In genomic region chr20:24987873-24988835, GRCh38 we compare ENCODE assay signal across 19 cellular contexts. TPM values are rescaled to one million over a fixed set of nuclear protein-coding genes. Genes with fewer than 3 reads are reported as not detected.
DNase-seq lines count a peak whose midpoint lies in the region; ATAC-seq and TF ChIP-seq lines count a peak whose summit lies in the region.
"Had no signal": no experiment of that assay in that cellular context is flagged by ENCODE, and none has a peak within 500 bp of the region (broad histone marks: within the 10 kb centered on the region; RNA-seq: fewer than 3 reads in every experiment).

No MANE protein-coding gene starts in this region.

- intact Hi-C loops in natural killer cell (cut with micrococcal nuclease) = loop anchor here (1.0 kb wide), 1 partner anchor 27 kb away; no protein-coding TSS in a partner anchor

- H3K4me1 ChIP-seq in BLaER1 = peaks cover 76% of the 10 kb centered on the region
- peaks cover 24% of the 10 kb centered on the region for H3K4me1 ChIP-seq in CD4-positive, CD25-positive, alpha-beta regulatory T cell (ENCODE audit: control insufficient read depth, insufficient read depth, low read length, poor library complexity, severe bottlenecking)

- no peaks in the 10 kb centered on the region for H3K27me3 ChIP-seq in BLaER1
- no peaks in the 10 kb centered on the region for H3K27me3 ChIP-seq in CD4-positive, CD25-positive, alpha-beta regulatory T cell (ENCODE audit: control insufficient read depth, insufficient read depth, low read length)

- H3K27me3 Mint-ChIP-seq in CD4-positive, CD25-positive, alpha-beta regulatory T cell = no peaks in the 10 kb centered on the region
- H3K27me3 Mint-ChIP-seq in activated naive CD8-positive, alpha-beta T cell treated with anti-CD3 and anti-CD28 coated beads, Interleukin-2, amount 50 U/mL, for 24 hours = no peaks in the 10 kb centered on the region
- no peaks in the 10 kb centered on the region for H3K27me3 Mint-ChIP-seq in natural killer cell (ENCODE audit: low read depth in 2 of 2)
- H3K27me3 Mint-ChIP-seq: activated B cell treated with CpG ODN at 0.5 μM for 24 hours, B cell, memory B cell, T-helper 17 cell had no signal

- H3K27ac ChIP-seq in BLaER1 (0 out of 2 replicates have a peak overlapping the region, but pooled peaks have one; percentile 19), substantia nigra (ENCODE audit: low read depth, low read length, poor library complexity, severe bottlenecking) (no peak overlapping the region)
- no peak overlapping the region for H3K27ac ChIP-seq in CD4-positive, CD25-positive, alpha-beta regulatory T cell (ENCODE audit: insufficient read depth, low read length, poor library complexity, severe bottlenecking)
- H3K27ac ChIP-seq: thoracic aorta had no signal

- peaks cover 23% of the 10 kb centered on the region for H3K36me3 Mint-ChIP-seq in CD4-positive, CD25-positive, alpha-beta regulatory T cell
- peaks cover 30% of the 10 kb centered on the region for H3K36me3 Mint-ChIP-seq in activated naive CD8-positive, alpha-beta T cell treated with anti-CD3 and anti-CD28 coated beads, Interleukin-2, amount 50 U/mL, for 24 hours (ENCODE audit: low read depth)
- peaks cover 7% of the 10 kb centered on the region for H3K36me3 Mint-ChIP-seq in natural killer cell

- H3K4me3 Mint-ChIP-seq in CD4-positive, CD25-positive, alpha-beta regulatory T cell = peak overlapping the region in 1 of 4 donors; percentile 14
- no peak overlapping the region for H3K4me3 Mint-ChIP-seq in activated naive CD8-positive, alpha-beta T cell treated with anti-CD3 and anti-CD28 coated beads, Interleukin-2, amount 50 U/mL, for 24 hours
- peak overlapping the region; percentile 83 for H3K4me3 Mint-ChIP-seq in natural killer cell
- H3K4me3 Mint-ChIP-seq: activated B cell treated with CpG ODN at 0.5 μM for 24 hours, B cell, memory B cell, nephron progenitor cell, T-helper 17 cell had no signal

- peak overlapping the region in 2 of 3 donors; percentile 11 to 25 for H3K27ac Mint-ChIP-seq in CD4-positive, CD25-positive, alpha-beta regulatory T cell
- H3K27ac Mint-ChIP-seq in activated naive CD8-positive, alpha-beta T cell treated with anti-CD3 and anti-CD28 coated beads, Interleukin-2, amount 50 U/mL, for 24 hours = peak overlapping the region; percentile 29
- peak overlapping the region; percentile 93 to 94 for H3K27ac Mint-ChIP-seq in natural killer cell
- H3K27ac Mint-ChIP-seq: activated B cell treated with CpG ODN at 0.5 μM for 24 hours, B cell, nephron progenitor cell had no signal

- peak overlapping the region; percentile 69 for H3K4me2 ChIP-seq in BLaER1

- H3K36me3 ChIP-seq in BLaER1 = peaks cover 20% of the 10 kb centered on the region
- peaks cover 12% of the 10 kb centered on the region for H3K36me3 ChIP-seq in CD4-positive, CD25-positive, alpha-beta regulatory T cell (ENCODE audit: control insufficient read depth, insufficient read depth, low read length)
- H3K36me3 ChIP-seq: thoracic aorta had no signal

- TF ChIP-seq CTCF in natural killer cell (IDR thresholded peaks at IDR 0.05) = no peak

- 0 out of 2 replicates have a peak overlapping the region, but pooled peaks have one; percentile 16 for H3K9ac ChIP-seq in BLaER1

- H3K9me3 ChIP-seq in BLaER1 = no peaks in the 10 kb centered on the region
- H3K9me3 ChIP-seq in CD4-positive, CD25-positive, alpha-beta regulatory T cell (ENCODE audit: control insufficient read depth in 2 of 2, low read length in 2 of 2) = no peaks in the 10 kb centered on the region
- H3K9me3 ChIP-seq: thoracic aorta had no signal

- no peak for DNase-seq in CD4-positive, CD25-positive, alpha-beta regulatory T cell
- DNase-seq in activated naive CD8-positive, alpha-beta T cell treated with anti-CD3 and anti-CD28 coated beads, Interleukin-2, amount 50 U/mL, for 24 hours = no peak
- DNase-seq in natural killer cell (no peak), substantia nigra (lab: John Stamatoyannopoulos, UW) (no peak), cortex of kidney (lab: John Stamatoyannopoulos, UW) (no peak)
- DNase-seq in stimulated activated CD4-positive, alpha-beta T cell treated with anti-CD3 and anti-CD28 coated beads, Interleukin-12 subunit alpha, Interleukin-12 subunit beta, amount 100 ng/mL, for 4 hours = no peak
- DNase-seq: activated B cell treated with CpG ODN at 0.5 μM for 24 hours, NCI-H1436, nephron progenitor cell, SHP77 treated with DMSO at 0.1 percent for 48 hours, T-helper 17 cell had no signal

- peaks cover 52% of the 10 kb centered on the region for H4K20me1 ChIP-seq in BLaER1

- peaks cover 38 to 82% (median 61%) of the 10 kb centered on the region in 4 donors for H3K4me1 Mint-ChIP-seq in CD4-positive, CD25-positive, alpha-beta regulatory T cell
- H3K4me1 Mint-ChIP-seq in activated naive CD8-positive, alpha-beta T cell treated with anti-CD3 and anti-CD28 coated beads, Interleukin-2, amount 50 U/mL, for 24 hours = peaks cover 77% of the 10 kb centered on the region
- peaks cover 89 to 93% of the 10 kb centered on the region in 2 donors for H3K4me1 Mint-ChIP-seq in natural killer cell

- no peaks in the 10 kb centered on the region for H3K9me3 Mint-ChIP-seq in CD4-positive, CD25-positive, alpha-beta regulatory T cell
- no peaks in the 10 kb centered on the region for H3K9me3 Mint-ChIP-seq in activated naive CD8-positive, alpha-beta T cell treated with anti-CD3 and anti-CD28 coated beads, Interleukin-2, amount 50 U/mL, for 24 hours
- H3K9me3 Mint-ChIP-seq in natural killer cell = no peaks in the 10 kb centered on the region
- H3K9me3 Mint-ChIP-seq: activated B cell treated with CpG ODN at 0.5 μM for 24 hours, memory B cell, nephron progenitor cell had no signal

- H3K4me3 ChIP-seq in BLaER1 = no peak overlapping the region
- H3K4me3 ChIP-seq in CD4-positive, CD25-positive, alpha-beta regulatory T cell (ENCODE audit: low read depth, low read length) = no peak overlapping the region
- H3K4me3 ChIP-seq: thoracic aorta had no signal

- no peak for ATAC-seq in CD4-positive, CD25-positive, alpha-beta regulatory T cell (ENCODE audit: low read depth in 2 of 2)
- no peak for ATAC-seq in activated naive CD8-positive, alpha-beta T cell treated with anti-CD3 and anti-CD28 coated beads, Interleukin-2, amount 50 U/mL, for 24 hours
- ATAC-seq in natural killer cell (no peak), GM18520 (IDR thresholded peaks at IDR 0.05; ENCODE audit: unreplicated experiment) (no peak)
- ATAC-seq: T-helper 17 cell had no signal

RNA-seq across cellular contexts. Expression of gene APMAP, which starts 4.4 kb away (rescaled TPM):
- 28.2 TPM for total RNA-seq in CD4-positive, CD25-positive, alpha-beta regulatory T cell
- 10 to 100 TPM; 68.4 to 83.2 (median 72.4) TPM for polyA plus RNA-seq in CD4-positive, CD25-positive, alpha-beta regulatory T cell
- total RNA-seq in natural killer cell = 100 to 1,000 TPM; 205 to 212 (median 207) TPM

RNA-seq across cellular contexts. Expression of gene CST7, which starts 39.1 kb away (rescaled TPM):
- 30.7 TPM for total RNA-seq in CD4-positive, CD25-positive, alpha-beta regulatory T cell
- 100 to 1,000 TPM in 3 of 4 donors, 10 to 100 TPM in 1; 56.7 to 208 (median 161) TPM for polyA plus RNA-seq in CD4-positive, CD25-positive, alpha-beta regulatory T cell
- total RNA-seq in natural killer cell = 100 to 1,000 TPM; 590 to 700 (median 619) TPM
- total RNA-seq: epithelial cell of proximal tubule, LHCN-M2, NCI-H460 had no signal

Comparison
In these comparisons a context has a peak if more than half of its experiments do, and no peak if none do; other contexts are left out.
1. H3K27ac Mint-ChIP-seq: peak in every context shown above with its lines; median percentile 94 in natural killer cell; 29 in activated naive CD8-positive, alpha-beta T cell treated with anti-CD3 and anti-CD28 coated beads, Interleukin-2, amount 50 U/mL, for 24 hours; 18 in CD4-positive, CD25-positive, alpha-beta regulatory T cell.
2. RNA of gene CST7, which starts 39.1 kb away (total RNA-seq): 590 to 700 TPM in natural killer cell; 30.7 TPM in CD4-positive, CD25-positive, alpha-beta regulatory T cell (single experiment); every median in the first group is over 10 times any median in the second.